In the genomic region with DNA sequence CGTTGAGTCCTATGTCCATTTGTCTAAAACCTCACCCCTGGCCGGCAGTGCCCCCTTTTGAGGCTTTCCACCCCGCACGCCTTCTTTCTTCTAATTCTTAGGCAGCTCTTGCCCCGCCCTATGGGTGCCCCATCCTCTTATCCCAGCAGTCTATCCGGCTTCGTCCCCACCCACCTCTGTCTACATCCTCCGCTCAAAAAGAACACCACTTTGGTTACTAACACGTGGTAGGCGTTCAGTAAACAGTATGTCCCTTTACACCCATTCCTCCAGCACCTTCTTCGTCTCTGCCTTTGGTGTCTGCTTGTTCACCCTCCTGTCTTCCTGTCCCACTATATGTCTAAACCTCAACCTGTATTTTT, we compare ENCODE assay signal across 9 cellular contexts. TPM values are rescaled to one million over a fixed set of nuclear protein-coding genes. Genes with fewer than 3 reads are reported as not detected.
DNase-seq lines count a peak whose midpoint lies in the region; ATAC-seq and TF ChIP-seq lines count a peak whose summit lies in the region.
"Had no signal": no experiment of that assay in that cellular context is flagged by ENCODE, and none has a peak within 500 bp of the region (broad histone marks: within the 10 kb centered on the region; RNA-seq: fewer than 3 reads in every experiment).

No MANE protein-coding gene starts in this region.

- no peaks in the 10 kb centered on the region for H3K27me3 ChIP-seq in kidney epithelial cell (ENCODE audit: control insufficient read depth, insufficient read depth, low read length)

- peaks cover 13% of the 10 kb centered on the region for H3K27me3 Mint-ChIP-seq in activated naive CD4-positive, alpha-beta T cell treated with anti-CD3 and anti-CD28 coated beads for 36 hours (ENCODE audit: low read depth)
- H3K27me3 Mint-ChIP-seq in activated T-helper 2 cell treated with anti-CD3 and anti-CD28 coated beads, Interferon-gamma antibody, Interleukin-2, Interleukin-4, amounts not matched to agents 10 μg/mL and 5 μg/mL and 100 μg/mL, durations not matched to agents 14 hours and 24 hours and 36 hours (ENCODE audit: low read depth): no peaks in the 10 kb centered on the region
- peaks cover 14% of the 10 kb centered on the region for H3K27me3 Mint-ChIP-seq in type B pancreatic cell

- H3K36me3 Mint-ChIP-seq in activated naive CD4-positive, alpha-beta T cell treated with anti-CD3 and anti-CD28 coated beads for 36 hours (ENCODE audit: low read depth): no peaks in the 10 kb centered on the region
- H3K36me3 Mint-ChIP-seq in activated T-helper 2 cell treated with anti-CD3 and anti-CD28 coated beads, Interferon-gamma antibody, Interleukin-2, Interleukin-4, amounts not matched to agents 10 μg/mL and 5 μg/mL and 100 μg/mL, durations not matched to agents 14 hours and 24 hours and 36 hours (ENCODE audit: low read depth): no peaks in the 10 kb centered on the region
- no peaks in the 10 kb centered on the region for H3K36me3 Mint-ChIP-seq in type B pancreatic cell

- intact Hi-C loops in activated naive CD4-positive, alpha-beta T cell treated with anti-CD3 and anti-CD28 coated beads for 36 hours (cut with micrococcal nuclease): no loop called here
- intact Hi-C loops in activated T-helper 2 cell treated with anti-CD3 and anti-CD28 coated beads, Interferon-gamma antibody, Interleukin-2, Interleukin-4, amounts not matched to agents 10 μg/mL and 5 μg/mL and 100 μg/mL, durations not matched to agents 14 hours and 24 hours and 36 hours (cut with micrococcal nuclease): no loop called here

- no peak for ATAC-seq in HG03565 (IDR thresholded peaks at IDR 0.05; ENCODE audit: unreplicated experiment)

- H3K36me3 ChIP-seq in kidney epithelial cell (ENCODE audit: control insufficient read depth, insufficient read depth, low read length): no peaks in the 10 kb centered on the region

- CTCF ChIA-PET in activated naive CD4-positive, alpha-beta T cell treated with anti-CD3 and anti-CD28 coated beads for 36 hours (lab: Charles Lee): no interaction called here
- CTCF ChIA-PET in GM10248 (lab: Yijun Ruan, JAX): no interaction called here

- POLR2A ChIA-PET in GM10248 (lab: Yijun Ruan, JAX): no interaction called here

- peaks cover 20% of the 10 kb centered on the region for H3K4me1 Mint-ChIP-seq in activated naive CD4-positive, alpha-beta T cell treated with anti-CD3 and anti-CD28 coated beads for 36 hours (ENCODE audit: low read depth)
- peaks cover 28% of the 10 kb centered on the region for H3K4me1 Mint-ChIP-seq in activated T-helper 2 cell treated with anti-CD3 and anti-CD28 coated beads, Interferon-gamma antibody, Interleukin-2, Interleukin-4, amounts not matched to agents 10 μg/mL and 5 μg/mL and 100 μg/mL, durations not matched to agents 14 hours and 24 hours and 36 hours (ENCODE audit: low read depth)
- H3K4me1 Mint-ChIP-seq in type B pancreatic cell (ENCODE audit: unreplicated experiment): peaks cover 20% of the 10 kb centered on the region

- H3K9me3 Mint-ChIP-seq in activated naive CD4-positive, alpha-beta T cell treated with anti-CD3 and anti-CD28 coated beads for 36 hours: no peaks in the 10 kb centered on the region
- H3K9me3 Mint-ChIP-seq in activated T-helper 2 cell treated with anti-CD3 and anti-CD28 coated beads, Interferon-gamma antibody, Interleukin-2, Interleukin-4, amounts not matched to agents 10 μg/mL and 5 μg/mL and 100 μg/mL, durations not matched to agents 14 hours and 24 hours and 36 hours: no peaks in the 10 kb centered on the region
- H3K9me3 Mint-ChIP-seq in type B pancreatic cell: no peaks in the 10 kb centered on the region

- H3K27ac Mint-ChIP-seq in activated naive CD4-positive, alpha-beta T cell treated with anti-CD3 and anti-CD28 coated beads for 36 hours: no peak overlapping the region
- H3K27ac Mint-ChIP-seq in activated T-helper 2 cell treated with anti-CD3 and anti-CD28 coated beads, Interferon-gamma antibody, Interleukin-2, Interleukin-4, amounts not matched to agents 10 μg/mL and 5 μg/mL and 100 μg/mL, durations not matched to agents 14 hours and 24 hours and 36 hours: peak overlapping the region; percentile 63
- H3K27ac Mint-ChIP-seq in type B pancreatic cell: peak overlapping the region; percentile 43

- peak overlapping the region; percentile 31 for H3K4me3 ChIP-seq in kidney epithelial cell (ENCODE audit: low read depth, low read length)

- DNase-seq in activated naive CD4-positive, alpha-beta T cell treated with anti-CD3 and anti-CD28 coated beads for 36 hours: peak; percentile 37
- no peak for DNase-seq in activated naive CD4-positive, alpha-beta T cell (lab: John Stamatoyannopoulos, UW)
- no peak for DNase-seq in activated T-helper 2 cell treated with anti-CD3 and anti-CD28 coated beads, Interferon-gamma antibody, Interleukin-2, Interleukin-4, amounts not matched to agents 10 μg/mL and 5 μg/mL and 100 μg/mL, durations not matched to agents 14 hours and 24 hours and 36 hours (ENCODE audit: low spot score)
- no peak for DNase-seq in kidney epithelial cell (ENCODE audit: low read depth)
- DNase-seq in type B pancreatic cell (ENCODE audit: extremely low spot score, unreplicated experiment): no peak
- no peak for DNase-seq in AG08396 (ENCODE audit: low spot score)
- DNase-seq in GM10248 (ENCODE audit: extremely low spot score): no peak
- DNase-seq: cortex of kidney had no signal

- no peak for TF ChIP-seq CTCF in kidney epithelial cell (IDR thresholded peaks at IDR 0.05; ENCODE audit: insufficient read depth, low read length, poor library complexity, severe bottlenecking)
- no peak for TF ChIP-seq CTCF in type B pancreatic cell (conservative IDR thresholded peaks at IDR 0.05)
- no peak for TF ChIP-seq CTCF in GM10248 (IDR thresholded peaks at IDR 0.05; ENCODE audit: control extremely low read depth, extremely low read depth, low read depth, missing control alignments)

- H3K4me3 Mint-ChIP-seq in activated naive CD4-positive, alpha-beta T cell treated with anti-CD3 and anti-CD28 coated beads for 36 hours: peak overlapping the region; percentile 57
- peak overlapping the region; percentile 72 for H3K4me3 Mint-ChIP-seq in activated T-helper 2 cell treated with anti-CD3 and anti-CD28 coated beads, Interferon-gamma antibody, Interleukin-2, Interleukin-4, amounts not matched to agents 10 μg/mL and 5 μg/mL and 100 μg/mL, durations not matched to agents 14 hours and 24 hours and 36 hours (ENCODE audit: low read depth)
- peak overlapping the region; percentile 84 for H3K4me3 Mint-ChIP-seq in type B pancreatic cell

RNA-seq across cellular contexts. Expression of a gene that starts 39.2 kb away (rescaled TPM):
- total RNA-seq in activated naive CD4-positive, alpha-beta T cell treated with anti-CD3 and anti-CD28 coated beads for 36 hours: under 1 TPM; 0.07 to 0.10 TPM
- total RNA-seq in activated T-helper 2 cell treated with anti-CD3 and anti-CD28 coated beads, Interferon-gamma antibody, Interleukin-2, Interleukin-4, amounts not matched to agents 10 μg/mL and 5 μg/mL and 100 μg/mL, durations not matched to agents 14 hours and 24 hours and 36 hours: 7.5 and 7.9 TPM in 2 replicates
- total RNA-seq in kidney epithelial cell (1.8 and 2.7 TPM in 2 replicates), type B pancreatic cell (ENCODE audit: low replicate concordance) (0.67 and 9.9 TPM in 2 replicates)
